ENCODE assay signal across 1 cellular context in genomic region chr4:56768301-56768700, GRCh38.
TF ChIP-seq lines count a peak whose summit lies in the region.

No MANE protein-coding gene starts in this region.

TF ChIP-seq in HepG2, 621 proteins besides CTCF, POLR2A, EP300 and RAD21 (continued from another document):
- TF ChIP-seq NR3C1 (CRISPR knock-in tag; IDR thresholded peaks at IDR 0.05), result no peak
- TF ChIP-seq RERE (CRISPR knock-in tag; IDR thresholded peaks at IDR 0.05; ENCODE audit: low read depth), result no peak
- TF ChIP-seq YEATS2 (CRISPR knock-in tag; IDR thresholded peaks at IDR 0.05; ENCODE audit: borderline replicate concordance), result no peak
